In genomic region chr15:51681303-51681963, GRCh38 we compare ENCODE assay signal across 8 cellular contexts. TPM values are rescaled to one million over a fixed set of nuclear protein-coding genes. Genes with fewer than 3 reads are reported as not detected.
DNase-seq lines count a peak whose midpoint lies in the region; ATAC-seq and TF ChIP-seq lines count a peak whose summit lies in the region.

Gene SCG3, plus strand, starts transcription at chr15:51681503. Its CDS starts 253 bp downstream, at chr15:51681756.

- no peaks in the 10 kb centered on the region for H3K27me3 ChIP-seq in Caco-2 (replicated peaks; ENCODE audit: control insufficient read depth, insufficient read depth, low read length)
- peaks cover 0 to 27% of the 10 kb centered on the region in 2 donors for H3K27me3 ChIP-seq in tibial nerve

- H3K36me3 ChIP-seq in Caco-2 (ENCODE audit: control insufficient read depth, insufficient read depth, low read length): no peaks in the 10 kb centered on the region
- no peaks in the 10 kb centered on the region for H3K36me3 ChIP-seq in tibial nerve

- ATAC-seq in activated naive CD8-positive, alpha-beta T cell treated with anti-CD3 and anti-CD28 coated beads, Interleukin-2, amount 50 U/mL, for 24 hours: peak; percentile 88
- no peak for ATAC-seq in HG03442 (IDR thresholded peaks at IDR 0.05; ENCODE audit: unreplicated experiment)

- H3K4me3 ChIP-seq in Caco-2 (ENCODE audit: low read depth, low read length) (no peak within 1 kb of the TSS), tibial nerve (peak within 1 kb of the TSS in 2 of 4 donors; percentile 9 to 30)

- TF ChIP-seq POLR2A in tibial nerve (IDR thresholded peaks at IDR 0.05): no peak

- CTCF ChIA-PET in Caco-2 (lab: Charles Lee): no interaction called here

- WGBS in tibial nerve, 2 donors: 3 to 6% methylated on average over 32 to 38 of the region's 38 CpGs

- H3K27me3 Mint-ChIP-seq in Caco-2 (ENCODE audit: insufficient read depth, unreplicated experiment) (peaks cover 8% of the 10 kb centered on the region), osteocyte (ENCODE audit: unreplicated experiment) (peaks cover 52% of the 10 kb centered on the region)
- H3K27me3 Mint-ChIP-seq in activated naive CD8-positive, alpha-beta T cell treated with anti-CD3 and anti-CD28 coated beads, Interleukin-2, amount 50 U/mL, for 24 hours: peaks cover 51% of the 10 kb centered on the region

- H3K36me3 Mint-ChIP-seq in Caco-2 (ENCODE audit: insufficient read depth, unreplicated experiment) (no peaks in the 10 kb centered on the region), osteocyte (ENCODE audit: unreplicated experiment) (no peaks in the 10 kb centered on the region)
- H3K36me3 Mint-ChIP-seq in activated naive CD8-positive, alpha-beta T cell treated with anti-CD3 and anti-CD28 coated beads, Interleukin-2, amount 50 U/mL, for 24 hours (ENCODE audit: low read depth): no peaks in the 10 kb centered on the region

- H3K9me3 ChIP-seq in Caco-2: no peaks in the 10 kb centered on the region
- no peaks in the 10 kb centered on the region for H3K9me3 ChIP-seq in tibial nerve

- peak in 1 of 2 donors; percentile 11 for TF ChIP-seq EP300 in tibial nerve (IDR thresholded peaks at IDR 0.05)

- BruUV-seq in Caco-2 (replicated peaks; lab: Mats Ljungman, UMichigan): no TSS peak

- no peak within 1 kb of the TSS for H3K27ac ChIP-seq in tibial nerve

- POLR2A ChIA-PET in Caco-2 (lab: Charles Lee): no interaction called here

- H3K4me3 Mint-ChIP-seq in Caco-2 (ENCODE audit: unreplicated experiment) (peak within 1 kb of the TSS; percentile 58), osteocyte (ENCODE audit: unreplicated experiment) (no peak within 1 kb of the TSS)
- H3K4me3 Mint-ChIP-seq in activated naive CD8-positive, alpha-beta T cell treated with anti-CD3 and anti-CD28 coated beads, Interleukin-2, amount 50 U/mL, for 24 hours: peak within 1 kb of the TSS; percentile 18

- TF ChIP-seq CTCF in Caco-2 (IDR thresholded peaks at IDR 0.05; ENCODE audit: insufficient read depth in 1 of 2, low read depth in 1 of 2, low read length in 1 of 2, severe bottlenecking in 1 of 2, unreplicated experiment in 1 of 2) (no peak), osteocyte (IDR thresholded peaks at IDR 0.05) (no peak), tibial nerve (IDR thresholded peaks at IDR 0.05) (no peak)

- H3K4me1 Mint-ChIP-seq in Caco-2 (ENCODE audit: low read depth, unreplicated experiment): no peaks in the 10 kb centered on the region
- H3K4me1 Mint-ChIP-seq in activated naive CD8-positive, alpha-beta T cell treated with anti-CD3 and anti-CD28 coated beads, Interleukin-2, amount 50 U/mL, for 24 hours: peaks cover 2% of the 10 kb centered on the region
- peaks cover 7% of the 10 kb centered on the region for H3K4me1 Mint-ChIP-seq in osteocyte (ENCODE audit: unreplicated experiment)

- H3K27ac Mint-ChIP-seq in Caco-2 (ENCODE audit: unreplicated experiment): no peak within 1 kb of the TSS
- no peak within 1 kb of the TSS for H3K27ac Mint-ChIP-seq in activated naive CD8-positive, alpha-beta T cell treated with anti-CD3 and anti-CD28 coated beads, Interleukin-2, amount 50 U/mL, for 24 hours
- H3K27ac Mint-ChIP-seq in osteocyte (ENCODE audit: unreplicated experiment): no peak within 1 kb of the TSS

- intact Hi-C loops in Caco-2 (cut with micrococcal nuclease; ENCODE audit: unreplicated experiment) (no loop called here), cardiac septum (cut with DNase I) (no loop called here)

- H3K9me3 Mint-ChIP-seq in Caco-2 (ENCODE audit: unreplicated experiment) (no peaks in the 10 kb centered on the region), osteocyte (ENCODE audit: unreplicated experiment) (no peaks in the 10 kb centered on the region)
- H3K9me3 Mint-ChIP-seq in activated naive CD8-positive, alpha-beta T cell treated with anti-CD3 and anti-CD28 coated beads, Interleukin-2, amount 50 U/mL, for 24 hours: no peaks in the 10 kb centered on the region

- DNase-seq in Caco-2 (peak; percentile 77 to 83), M059J (ENCODE audit: low read depth) (peak; percentile 68), SK-N-DZ (ENCODE audit: low spot score) (peak; percentile 89), cardiac septum (ENCODE audit: low spot score) (peak; percentile 88), osteocyte (ENCODE audit: extremely low spot score, unreplicated experiment) (peak; percentile 87), tibial nerve (ENCODE audit: low spot score in 2 of 2) (peak; percentile 44 to 70)
- peak; percentile 80 for DNase-seq in activated naive CD8-positive, alpha-beta T cell treated with anti-CD3 and anti-CD28 coated beads, Interleukin-2, amount 50 U/mL, for 24 hours

- H3K4me1 ChIP-seq in Caco-2 (no peaks in the 10 kb centered on the region), tibial nerve (peaks cover 0 to 15% (median 0%) of the 10 kb centered on the region in 4 donors)

RNA-seq across cellular contexts. Expression of gene SCG3, which starts in this region (rescaled TPM):
- not detected in 2 replicates for total RNA-seq in Caco-2 (2022)
- total RNA-seq in M059J (2014; rRNA removed; shearing (Covaris generic)): 0.10 TPM in 1 of 2 replicates, not detected in the other
- polyA plus RNA-seq in SK-N-DZ (2014; cell fraction: cytosol; rRNA removed): 24.3 and 24.4 TPM in 2 replicates
- 9.9 and 14.3 TPM in 2 replicates for polyA plus RNA-seq in SK-N-DZ (2014; cell fraction: nucleus; rRNA removed)
- not detected for total RNA-seq in cardiac septum
- not detected in 2 replicates for total RNA-seq in osteocyte
- not detected for total RNA-seq in tibial nerve

Comparison
In these comparisons a context has a peak if more than half of its experiments do, and no peak if none do; other contexts are left out.
1. Peak in DNase-seq in Caco-2; RNA of the gene not detected or under 1 TPM.
2. Peak in DNase-seq in M059J; RNA of the gene not detected or under 1 TPM.
3. Peak in DNase-seq in cardiac septum; RNA of the gene not detected or under 1 TPM.
4. Peak in DNase-seq in osteocyte; RNA of the gene not detected or under 1 TPM.
5. Peak in DNase-seq in tibial nerve; RNA of the gene not detected or under 1 TPM.